In the genomic region with DNA sequence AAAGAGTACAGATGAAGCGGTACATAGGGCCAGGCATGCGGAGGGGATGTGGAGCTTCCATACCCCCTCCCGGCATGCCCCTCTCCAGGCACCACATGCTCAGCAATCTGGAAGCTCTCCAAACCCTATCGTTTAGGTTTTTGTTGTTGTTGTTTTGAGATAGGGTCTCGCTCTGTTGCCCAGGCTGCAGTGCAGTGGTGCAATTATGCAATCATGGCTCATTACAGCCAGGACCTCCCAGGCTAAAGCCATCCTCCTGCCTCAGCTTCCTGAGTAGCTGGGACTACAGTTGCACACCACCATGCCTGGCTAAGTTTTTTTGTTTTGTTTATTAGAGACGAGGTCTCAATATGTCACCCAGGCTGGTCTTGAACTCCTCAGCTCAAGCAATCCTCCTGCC, we compare ENCODE assay signal across 29 cellular contexts.
"Had no signal": no experiment of that assay in that cellular context is flagged by ENCODE, and none has a peak within 500 bp of the region (broad histone marks: within the 10 kb centered on the region; RNA-seq: fewer than 3 reads in every experiment).

No MANE protein-coding gene starts in this region.

- H3K27me3 ChIP-seq: colonic mucosa, dorsolateral prefrontal cortex, esophagus muscularis mucosa, esophagus squamous epithelium, foreskin keratinocyte, gastrocnemius medialis, gastroesophageal sphincter, heart left ventricle, heart right ventricle had no signal

- H3K4me3 ChIP-seq: colonic mucosa, coronary artery, dorsolateral prefrontal cortex, esophagus muscularis mucosa, esophagus squamous epithelium, gastrocnemius medialis, gastroesophageal sphincter, heart left ventricle, heart right ventricle had no signal

- H3K4me1 ChIP-seq: colonic mucosa, esophagus squamous epithelium, foreskin keratinocyte, gastrocnemius medialis, gastroesophageal sphincter, heart left ventricle, heart right ventricle had no signal

- ATAC-seq: effector memory CD8-positive, alpha-beta T cell; esophagus mucosa; foreskin keratinocyte; gastrocnemius medialis; gastroesophageal sphincter; heart left ventricle; heart right ventricle had no signal

- H3K27ac Mint-ChIP-seq: dendritic cell treated with granulocyte-macrophage colony-stimulating factor and Interleukin-4, amounts not matched to agents 40 ng/mL and 50 ng/mL, for 4 days; effector memory CD8-positive, alpha-beta T cell; endodermal cell had no signal

- H3K27ac ChIP-seq: colonic mucosa, coronary artery, dorsolateral prefrontal cortex, epithelial cell of prostate, esophagus muscularis mucosa, esophagus squamous epithelium, foreskin keratinocyte, gastrocnemius medialis, gastroesophageal sphincter, heart left ventricle, heart right ventricle had no signal

- H3K9me3 ChIP-seq: colonic mucosa, esophagus muscularis mucosa, esophagus squamous epithelium, gastrocnemius medialis, gastroesophageal sphincter, heart left ventricle, heart right ventricle had no signal

- DNase-seq: colonic mucosa; cortex of kidney; dermis blood vessel endothelial cell; dorsolateral prefrontal cortex; effector CD4-positive, alpha-beta T cell; effector CD8-positive, alpha-beta T cell; effector memory CD4-positive, alpha-beta T cell; effector memory CD8-positive, alpha-beta T cell; endodermal cell; erythroblast; esophagus squamous epithelium; foreskin fibroblast; foreskin keratinocyte; foreskin melanocyte; gastrocnemius medialis; glutamatergic neuron; head of caudate nucleus; heart left ventricle; heart right ventricle had no signal

- H3K36me3 ChIP-seq: colonic mucosa, esophagus muscularis mucosa, esophagus squamous epithelium, gastrocnemius medialis, gastroesophageal sphincter, heart left ventricle, heart right ventricle had no signal

- H3K9me3 Mint-ChIP-seq: dendritic cell treated with granulocyte-macrophage colony-stimulating factor and Interleukin-4, amounts not matched to agents 40 ng/mL and 50 ng/mL, for 4 days; effector memory CD8-positive, alpha-beta T cell; endodermal cell had no signal

- H3K4me3 Mint-ChIP-seq: dendritic cell treated with granulocyte-macrophage colony-stimulating factor and Interleukin-4, amounts not matched to agents 40 ng/mL and 50 ng/mL, for 4 days; effector memory CD8-positive, alpha-beta T cell; endodermal cell had no signal

- FAIRE-seq: colon, endometrium, endothelial cell of umbilical vein, frontal cortex had no signal

- H3K27me3 Mint-ChIP-seq: dendritic cell treated with granulocyte-macrophage colony-stimulating factor and Interleukin-4, amounts not matched to agents 40 ng/mL and 50 ng/mL, for 4 days; effector memory CD8-positive, alpha-beta T cell had no signal
